ENCODE assay signal across 34 cellular contexts in the genomic region with DNA sequence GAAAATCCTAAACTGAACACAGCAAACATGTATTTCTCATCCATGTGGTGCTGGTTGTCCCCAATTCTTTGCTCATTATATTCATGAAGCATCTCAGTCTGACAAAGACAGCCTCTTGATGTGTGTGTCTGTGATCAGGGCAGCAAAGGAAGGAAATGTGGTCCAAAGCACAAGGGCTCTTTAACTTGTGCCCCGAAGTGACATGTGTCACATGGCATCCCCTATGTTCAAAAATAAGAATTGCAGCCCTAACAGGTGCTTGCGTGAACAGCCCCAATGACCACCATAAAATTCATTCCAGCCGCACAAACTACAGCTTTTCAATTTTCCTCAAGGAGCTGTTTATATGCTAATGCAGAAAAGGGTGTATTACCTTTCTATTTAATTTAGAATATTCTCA.
"Had no signal": no experiment of that assay in that cellular context is flagged by ENCODE, and none has a peak within 500 bp of the region (broad histone marks: within the 10 kb centered on the region; RNA-seq: fewer than 3 reads in every experiment).

No MANE protein-coding gene starts in this region.

- DNase-seq: activated B cell treated with CpG ODN at 0.5 μM for 24 hours; activated CD4-positive, alpha-beta T cell treated with anti-CD3 and anti-CD28 coated beads for 48 hours; activated CD4-positive, alpha-beta T cell treated with anti-CD3 and anti-CD28 coated beads, Interleukin-2, amount 50 U/mL, for 1 hour; activated CD4-positive, alpha-beta T cell treated with anti-CD3 and anti-CD28 coated beads, Interleukin-2, amount 50 U/mL, for 48 hours; activated CD8-positive, alpha-beta memory T cell treated with anti-CD3 and anti-CD28 coated beads, Interleukin-2, amount 10 ng/mL, durations not matched to agents 7 days and 5 days; activated CD8-positive, alpha-beta memory T cell treated with anti-CD3 and anti-CD28 coated beads, Interleukin-2, amount 50 U/mL, for 48 hours; activated CD8-positive, alpha-beta T cell treated with anti-CD3 and anti-CD28 coated beads, Interleukin-2, amount 10 ng/mL, durations not matched to agents 7 days and 5 days; activated gamma-delta T cell; activated naive CD4-positive, alpha-beta T cell; activated naive CD4-positive, alpha-beta T cell treated with anti-CD3 and anti-CD28 coated beads, Interleukin-2, amount 10 ng/mL, durations not matched to agents 7 days and 5 days; activated naive CD8-positive, alpha-beta T cell treated with anti-CD3 and anti-CD28 coated beads, Interleukin-2, amount 10 ng/mL, durations not matched to agents 7 days and 5 days; activated T-cell treated with anti-CD3 and anti-CD28 coated beads for 4 hours; activated T-cell treated with anti-CD3 and anti-CD28 coated beads, Interleukin-2, amount 50 U/mL, for 24 hours; activated T-cell treated with anti-CD3 and anti-CD28 coated beads, Interleukin-2, amount 50 U/mL, for 72 hours; central memory CD4-positive, alpha-beta T cell; cerebellar nuclear complex; colonic mucosa; effector CD8-positive, alpha-beta T cell; erythroblast; foreskin keratinocyte; gastrocnemius medialis; glutamatergic neuron; heart left ventricle; hypothalamus; T1000; WERI-Rb-1 had no signal

- H3K36me3 Mint-ChIP-seq: activated CD8-positive, alpha-beta memory T cell treated with anti-CD3 and anti-CD28 coated beads, Interleukin-2, amount 10 ng/mL, durations not matched to agents 7 days and 5 days; activated naive CD4-positive, alpha-beta T cell treated with anti-CD3 and anti-CD28 coated beads, Interleukin-2, amount 10 ng/mL, durations not matched to agents 7 days and 5 days; activated naive CD4-positive, alpha-beta T cell treated with anti-CD3 and anti-CD28 coated beads, Interleukin-2, amount 50 U/mL, for 72 hours; activated naive CD8-positive, alpha-beta T cell treated with anti-CD3 and anti-CD28 coated beads, Interleukin-2, amount 10 ng/mL, durations not matched to agents 7 days and 5 days; brain had no signal

- H3K4me1 ChIP-seq: ascending aorta, breast epithelium, colonic mucosa, esophagus muscularis mucosa, foreskin keratinocyte, gastrocnemius medialis, heart left ventricle had no signal

- H3K4me1 Mint-ChIP-seq: activated B cell treated with CpG ODN at 0.5 μM for 24 hours; activated CD8-positive, alpha-beta memory T cell treated with anti-CD3 and anti-CD28 coated beads, Interleukin-2, amount 10 ng/mL, durations not matched to agents 7 days and 5 days; activated naive CD4-positive, alpha-beta T cell treated with anti-CD3 and anti-CD28 coated beads, Interleukin-2, amount 10 ng/mL, durations not matched to agents 7 days and 5 days; activated naive CD8-positive, alpha-beta T cell treated with anti-CD3 and anti-CD28 coated beads, Interleukin-2, amount 10 ng/mL, durations not matched to agents 7 days and 5 days had no signal

- H3K27me3 ChIP-seq: ascending aorta, breast epithelium, cardiac muscle cell, colonic mucosa, esophagus muscularis mucosa, foreskin keratinocyte, gastrocnemius medialis, heart left ventricle had no signal

- H3K27ac ChIP-seq: ascending aorta, breast epithelium, cardiac muscle cell, colonic mucosa, esophagus muscularis mucosa, foreskin keratinocyte, gastrocnemius medialis, heart left ventricle, WERI-Rb-1 had no signal

- H3K27ac Mint-ChIP-seq: activated B cell treated with CpG ODN at 0.5 μM for 24 hours; activated CD8-positive, alpha-beta memory T cell treated with anti-CD3 and anti-CD28 coated beads, Interleukin-2, amount 10 ng/mL, durations not matched to agents 7 days and 5 days; activated CD8-positive, alpha-beta T cell treated with anti-CD3 and anti-CD28 coated beads, Interleukin-2, amount 10 ng/mL, durations not matched to agents 7 days and 5 days; activated naive CD4-positive, alpha-beta T cell treated with anti-CD3 and anti-CD28 coated beads, Interleukin-2, amount 10 ng/mL, durations not matched to agents 7 days and 5 days; activated naive CD4-positive, alpha-beta T cell treated with anti-CD3 and anti-CD28 coated beads, Interleukin-2, amount 50 U/mL, for 72 hours; activated naive CD8-positive, alpha-beta T cell treated with anti-CD3 and anti-CD28 coated beads, Interleukin-2, amount 10 ng/mL, durations not matched to agents 7 days and 5 days; activated T-cell treated with anti-CD3 and anti-CD28 coated beads, Interleukin-2, amount 50 U/mL, for 24 hours; activated T-cell treated with anti-CD3 and anti-CD28 coated beads, Interleukin-2, amount 50 U/mL, for 72 hours; brain; T-helper 2 cell treated with Interferon-gamma antibody and Interleukin-4, amounts not matched to agents 5 μg/mL and 100 μg/mL, for 36 hours had no signal

- ATAC-seq: activated CD4-positive, CD25-positive, alpha-beta regulatory T cell treated with anti-CD3 and anti-CD28 coated beads, Interleukin-2, amount 50 U/mL, for 24 hours; activated CD8-positive, alpha-beta memory T cell treated with anti-CD3 and anti-CD28 coated beads, Interleukin-2, amount 10 ng/mL, durations not matched to agents 7 days and 5 days; activated CD8-positive, alpha-beta T cell treated with anti-CD3 and anti-CD28 coated beads, Interleukin-2, amount 10 ng/mL, durations not matched to agents 7 days and 5 days; activated naive CD4-positive, alpha-beta T cell treated with anti-CD3 and anti-CD28 coated beads, Interleukin-2, amount 50 U/mL, for 72 hours; activated T-cell treated with anti-CD3 and anti-CD28 coated beads, Interleukin-2, amount 50 U/mL, for 72 hours; foreskin keratinocyte; gastrocnemius medialis; heart left ventricle had no signal

- H3K9me3 ChIP-seq: ascending aorta, breast epithelium, colonic mucosa, esophagus muscularis mucosa, gastrocnemius medialis, heart left ventricle had no signal

- H3K4me3 ChIP-seq: ascending aorta, breast epithelium, cardiac muscle cell, colonic mucosa, esophagus muscularis mucosa, gastrocnemius medialis, heart left ventricle had no signal

- H3K27me3 Mint-ChIP-seq: activated B cell treated with CpG ODN at 0.5 μM for 24 hours; activated CD8-positive, alpha-beta memory T cell treated with anti-CD3 and anti-CD28 coated beads, Interleukin-2, amount 10 ng/mL, durations not matched to agents 7 days and 5 days; activated naive CD4-positive, alpha-beta T cell treated with anti-CD3 and anti-CD28 coated beads, Interleukin-2, amount 10 ng/mL, durations not matched to agents 7 days and 5 days; activated naive CD8-positive, alpha-beta T cell treated with anti-CD3 and anti-CD28 coated beads, Interleukin-2, amount 10 ng/mL, durations not matched to agents 7 days and 5 days; activated T-cell treated with anti-CD3 and anti-CD28 coated beads, Interleukin-2, amount 50 U/mL, for 24 hours had no signal

- H3K4me3 Mint-ChIP-seq: activated B cell treated with CpG ODN at 0.5 μM for 24 hours; activated CD8-positive, alpha-beta memory T cell treated with anti-CD3 and anti-CD28 coated beads, Interleukin-2, amount 10 ng/mL, durations not matched to agents 7 days and 5 days; activated CD8-positive, alpha-beta T cell treated with anti-CD3 and anti-CD28 coated beads, Interleukin-2, amount 10 ng/mL, durations not matched to agents 7 days and 5 days; activated naive CD4-positive, alpha-beta T cell treated with anti-CD3 and anti-CD28 coated beads, Interleukin-2, amount 10 ng/mL, durations not matched to agents 7 days and 5 days; activated naive CD8-positive, alpha-beta T cell treated with anti-CD3 and anti-CD28 coated beads, Interleukin-2, amount 10 ng/mL, durations not matched to agents 7 days and 5 days; activated T-cell treated with anti-CD3 and anti-CD28 coated beads, Interleukin-2, amount 50 U/mL, for 24 hours; activated T-cell treated with anti-CD3 and anti-CD28 coated beads, Interleukin-2, amount 50 U/mL, for 72 hours; brain; T-helper 2 cell treated with Interferon-gamma antibody and Interleukin-4, amounts not matched to agents 5 μg/mL and 100 μg/mL, for 36 hours had no signal

- H3K36me3 ChIP-seq: ascending aorta, breast epithelium, cardiac muscle cell, colonic mucosa, esophagus muscularis mucosa, gastrocnemius medialis, heart left ventricle, WERI-Rb-1 had no signal

- H3K9me3 Mint-ChIP-seq: activated B cell treated with CpG ODN at 0.5 μM for 24 hours; activated naive CD4-positive, alpha-beta T cell treated with anti-CD3 and anti-CD28 coated beads, Interleukin-2, amount 10 ng/mL, durations not matched to agents 7 days and 5 days; activated naive CD4-positive, alpha-beta T cell treated with anti-CD3 and anti-CD28 coated beads, Interleukin-2, amount 50 U/mL, for 72 hours; activated naive CD8-positive, alpha-beta T cell treated with anti-CD3 and anti-CD28 coated beads, Interleukin-2, amount 10 ng/mL, durations not matched to agents 7 days and 5 days; activated T-cell treated with anti-CD3 and anti-CD28 coated beads, Interleukin-2, amount 50 U/mL, for 72 hours; brain; T-helper 2 cell treated with Interferon-gamma antibody and Interleukin-4, amounts not matched to agents 5 μg/mL and 100 μg/mL, for 36 hours had no signal
